In the genomic region with DNA sequence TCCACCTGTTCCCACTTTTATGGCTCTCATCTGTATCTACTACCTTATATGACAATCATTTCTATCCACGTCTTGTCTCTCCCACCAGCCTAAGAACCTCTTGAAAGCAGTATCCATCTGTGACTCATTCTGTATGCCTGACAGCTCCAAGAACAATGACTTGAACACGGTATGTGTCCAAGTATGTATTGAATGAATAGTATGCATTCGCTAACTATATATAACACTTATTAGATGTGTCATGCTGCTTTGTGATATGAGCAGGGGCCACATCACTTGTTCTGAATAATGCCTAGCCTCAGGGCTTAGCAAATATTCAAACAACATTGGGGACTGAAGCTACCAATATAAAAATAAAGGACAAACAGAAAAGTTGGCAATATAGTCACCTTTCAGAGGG, we compare ENCODE assay signal across 19 cellular contexts. TPM values are rescaled to one million over a fixed set of nuclear protein-coding genes. Genes with fewer than 3 reads are reported as not detected.
A peak's percentile ranks its signal among the peaks of the same experiment; 100 is the strongest.
DNase-seq lines count a peak whose midpoint lies in the region; ATAC-seq and TF ChIP-seq lines count a peak whose summit lies in the region.
"Had no signal": no experiment of that assay in that cellular context is flagged by ENCODE, and none has a peak within 500 bp of the region (broad histone marks: within the 10 kb centered on the region; RNA-seq: fewer than 3 reads in every experiment).

No MANE protein-coding gene starts in this region.

- no peak for ATAC-seq in activated CD4-positive, CD25-positive, alpha-beta regulatory T cell treated with anti-CD3 and anti-CD28 coated beads, Interleukin-2, amount 50 U/mL, for 24 hours
- ATAC-seq: GM23338, left cardiac atrium, right lobe of liver had no signal

- H3K9me3 ChIP-seq in Karpas-422 (ENCODE audit: low read length), result no peaks in the 10 kb centered on the region
- H3K9me3 ChIP-seq: right lobe of liver, vagina had no signal

- H3K9ac ChIP-seq in Karpas-422 (ENCODE audit: low read length), result no peak overlapping the region

- H3K36me3 ChIP-seq in ACC112 (ENCODE audit: insufficient read depth, low read length), result no peaks in the 10 kb centered on the region
- no peaks in the 10 kb centered on the region for H3K36me3 ChIP-seq in Karpas-422 (ENCODE audit: insufficient read depth, low read length)
- H3K36me3 ChIP-seq: right lobe of liver, vagina, WERI-Rb-1 had no signal

- H3K4me1 ChIP-seq in ACC112 (ENCODE audit: control insufficient read depth, insufficient read depth, low read length, unreplicated experiment), result peaks cover 14% of the 10 kb centered on the region
- no peaks in the 10 kb centered on the region for H3K4me1 ChIP-seq in Karpas-422 (ENCODE audit: low read length)
- H3K4me1 ChIP-seq: right lobe of liver, vagina had no signal

- H3K4me3 ChIP-seq in ACC112 (ENCODE audit: low read depth, low read length) (no peak overlapping the region), fibroblast of pulmonary artery (replicated peaks; ENCODE audit: low read depth, low read length) (no peak overlapping the region), Karpas-422 (ENCODE audit: low read length) (no peak overlapping the region)
- H3K4me3 ChIP-seq: GM23338, right lobe of liver, vagina had no signal

- no peak overlapping the region for H2AFZ ChIP-seq in ACC112 (ENCODE audit: low read length, unreplicated experiment)
- no peak overlapping the region for H2AFZ ChIP-seq in Karpas-422 (ENCODE audit: low read length)
- H2AFZ ChIP-seq: GM23338 had no signal

- H3K4me2 ChIP-seq in Karpas-422 (ENCODE audit: low read depth, low read length, poor library complexity, severe bottlenecking), result no peak overlapping the region
- H3K4me2 ChIP-seq: GM23338 had no signal

- peak; percentile 17 for DNase-seq in HPDE6-E6E7 (ENCODE audit: extremely low spot score)
- peak; percentile 58 for DNase-seq in amniotic epithelial cell (ENCODE audit: low read depth)
- DNase-seq in fibroblast of pulmonary artery (ENCODE audit: low read depth), result peak; percentile 60
- DNase-seq in Karpas-422, result no peak
- no peak for DNase-seq in caudate nucleus (lab: John Stamatoyannopoulos, UW)
- no peak for DNase-seq in pons (ENCODE audit: low spot score)
- DNase-seq: hippocampal formation; left cardiac atrium; MM.1S; NCI-H187; NCI-H526; OCI-M1; right lobe of liver; stimulated activated CD4-positive, alpha-beta T cell treated with anti-CD3 and anti-CD28 coated beads, Interleukin-1b, Interleukin-23, amount 100 ng/mL, for 48 hours; WERI-Rb-1 had no signal

- no peaks in the 10 kb centered on the region for H3K9me2 ChIP-seq in Karpas-422 (replicated peaks; ENCODE audit: insufficient read depth, low read length)

- TF ChIP-seq CTCF in fibroblast of pulmonary artery (IDR thresholded peaks at IDR 0.05; ENCODE audit: low read length, missing control alignments), result no peak

- H3K79me2 ChIP-seq in ACC112 (ENCODE audit: control insufficient read depth, insufficient read depth, low read length, unreplicated experiment) (no peaks in the 10 kb centered on the region), Karpas-422 (ENCODE audit: low read length) (no peaks in the 10 kb centered on the region)

- H3K27ac ChIP-seq in ACC112 (ENCODE audit: low read depth, low read length) (peak overlapping the region; percentile 45; the same call in 1 of the 2 replicates), Karpas-422 (ENCODE audit: low read length) (no peak overlapping the region), caudate nucleus (ENCODE audit: low read depth, low read length) (no peak overlapping the region)
- H3K27ac ChIP-seq: right lobe of liver, vagina, WERI-Rb-1 had no signal

- H3K27me3 ChIP-seq in ACC112 (ENCODE audit: insufficient read depth, low read length) (no peaks in the 10 kb centered on the region), Karpas-422 (ENCODE audit: low read length) (no peaks in the 10 kb centered on the region)
- H3K27me3 ChIP-seq: right lobe of liver, vagina had no signal

- H4K20me1 ChIP-seq in Karpas-422 (ENCODE audit: insufficient read depth, low read depth, low read length), result no peaks in the 10 kb centered on the region

RNA-seq across cellular contexts. Expression of a gene that starts 4.9 kb away (rescaled TPM):
- total RNA-seq in Karpas-422 (2014; rRNA removed; shearing (Covaris generic); ENCODE audit: low replicate concordance), result not detected in 2 replicates

Comparison
In these comparisons a context has a peak if more than half of its experiments do, and no peak if none do; other contexts are left out.
1. DNase-seq: peak in HPDE6-E6E7 (single experiment), amniotic epithelial cell (single experiment) and fibroblast of pulmonary artery (single experiment); none in Karpas-422 (single experiment), caudate nucleus (0 of 61) and pons (single experiment).